ENCODE assay signal across 8 cellular contexts in genomic region chr21:15732290-15732995, GRCh38. TPM values are rescaled to one million over a fixed set of nuclear protein-coding genes. Genes with fewer than 3 reads are reported as not detected.
A peak's percentile ranks its signal among the peaks of the same experiment; 100 is the strongest.
DNase-seq lines count a peak whose midpoint lies in the region; ATAC-seq, FAIRE-seq and TF ChIP-seq lines count a peak whose summit lies in the region.

No MANE protein-coding gene starts in this region.

- H2AK5ac ChIP-seq in neuronal stem cell (ENCODE audit: low read depth, low read length), result no peak overlapping the region

- H2BK5ac ChIP-seq in neuronal stem cell (ENCODE audit: low read length), result no peak overlapping the region

- H3K79me1 ChIP-seq in neuronal stem cell (ENCODE audit: low read depth, low read length), result peaks cover 3% of the 10 kb centered on the region

- H3K9me3 ChIP-seq in spleen, result no peaks in the 10 kb centered on the region
- peaks cover 0 to 10% of the 10 kb centered on the region in 2 donors for H3K9me3 ChIP-seq in neuronal stem cell (replicated peaks in 1 of 2; ENCODE audit: control insufficient read depth in 2 of 2, insufficient read depth in 1 of 2, low read depth in 1 of 2, low read length in 2 of 2)

- ATAC-seq in GM21447 (IDR thresholded peaks at IDR 0.05; ENCODE audit: unreplicated experiment) (peak; percentile 59), left lobe of liver (no peak)

- no peak overlapping the region for H4K8ac ChIP-seq in neuronal stem cell (ENCODE audit: low read depth, low read length)

- no peak overlapping the region for H2BK15ac ChIP-seq in neuronal stem cell (ENCODE audit: low read length)

- DNase-seq in GM12865 (ENCODE audit: low read depth) (peak; percentile 81), HL-60 (ENCODE audit: low read depth in 1 of 2, low spot score in 1 of 2) (peak in 1 of 2 experiments; percentile 20), frontal cortex (ENCODE audit: low spot score in 2 of 2) (no peak), spleen (no peak), left lobe of liver (ENCODE audit: low spot score) (no peak), neuronal stem cell (ENCODE audit: low spot score) (no peak)

- H3K4me3 ChIP-seq in GM12865 (ENCODE audit: low read depth, low read length) (peak overlapping the region; percentile 70), HL-60 (replicated peaks; ENCODE audit: insufficient read depth, low read length) (peak overlapping the region; percentile 73), spleen (peak overlapping the region in 7 of 8 donors; percentile 76 to 90 (median 80)), neuronal stem cell (ENCODE audit: low read length in 2 of 2) (peak overlapping the region in 1 of 2 donors; percentile 70)

- no peak overlapping the region for H3K18ac ChIP-seq in neuronal stem cell (ENCODE audit: low read length)

- FAIRE-seq in TTC549 (lab: Jason Lieb, UNC), result peak; percentile 62
- peak; percentile 30 for FAIRE-seq in frontal cortex (lab: Jason Lieb, UNC)

- H3K4me1 ChIP-seq in spleen, result peaks cover 22 to 76% (median 64%) of the 10 kb centered on the region in 6 donors
- peaks cover 0 to 8% of the 10 kb centered on the region in 2 donors for H3K4me1 ChIP-seq in neuronal stem cell (ENCODE audit: control insufficient read depth in 2 of 2, insufficient read depth in 1 of 2, low read depth in 1 of 2, low read length in 2 of 2)

- no peak overlapping the region for H3K4ac ChIP-seq in neuronal stem cell (ENCODE audit: low read length)

- H3K27me3 ChIP-seq in HL-60 (ENCODE audit: insufficient read depth, poor library complexity, severe bottlenecking) (no peaks in the 10 kb centered on the region), spleen (replicated peaks in 1 of 7) (no peaks in the 10 kb centered on the region), neuronal stem cell (ENCODE audit: control insufficient read depth in 3 of 3, insufficient read depth in 3 of 3, low read depth in 1 of 3, low read length in 3 of 3) (peaks cover 0 to 19% (median 0%) of the 10 kb centered on the region in 3 experiments)

- H2BK12ac ChIP-seq in neuronal stem cell (ENCODE audit: low read length), result no peak overlapping the region

- H3K4me2 ChIP-seq in neuronal stem cell (ENCODE audit: insufficient read depth, low read length, poor library complexity, severe bottlenecking), result no peak overlapping the region

- TF ChIP-seq CTCF in GM12865 (IDR thresholded peaks at IDR 0.05; ENCODE audit: insufficient read depth, low read depth, low read length, missing control alignments) (no peak), HL-60 (IDR thresholded peaks at IDR 0.05; ENCODE audit: insufficient read depth, low read length) (no peak), spleen (IDR thresholded peaks at IDR 0.05 in 8 of 11, conservative IDR thresholded peaks at IDR 0.05 in 3 of 11) (no peak)

- H4K91ac ChIP-seq in neuronal stem cell (ENCODE audit: low read depth, low read length, poor library complexity), result no peak overlapping the region

- no peaks in the 10 kb centered on the region for H3K36me3 ChIP-seq in spleen
- no peaks in the 10 kb centered on the region for H3K36me3 ChIP-seq in neuronal stem cell (replicated peaks in 1 of 2; ENCODE audit: control insufficient read depth in 2 of 2, insufficient read depth in 2 of 2, low read length in 2 of 2)

- 3 to 6% (median 5%) methylated on average over 6 of the region's 6 CpGs for WGBS in spleen, 5 donors
- no CpG with 5 or more reads among the region's 6 CpGs for WGBS in neuronal stem cell (ENCODE audit: extremely low coverage in 2 of 2, insufficient read length in 2 of 2, insufficient replicate concordance in 1 of 2), 2 donors

- H2BK120ac ChIP-seq in neuronal stem cell (ENCODE audit: low read depth, low read length), result no peak overlapping the region

- H3K14ac ChIP-seq in neuronal stem cell (ENCODE audit: low read length), result no peak overlapping the region

- no peak overlapping the region for H2AFZ ChIP-seq in neuronal stem cell (ENCODE audit: low read length)

- intact Hi-C loops in spleen (cut with DNase I; ENCODE audit: low total_unique reads), result loop anchor here (10.0 kb wide), 1 partner anchor 92 kb away; no protein-coding TSS in a partner anchor

- H3K9ac ChIP-seq in neuronal stem cell (ENCODE audit: low read depth, low read length, poor library complexity), result no peak overlapping the region

- peak overlapping the region; percentile 72 for H3K27ac ChIP-seq in HL-60 (replicated peaks)
- H3K27ac ChIP-seq in spleen, result peak overlapping the region in 7 of 8 donors; percentile 38 to 98 (median 95)
- H3K27ac ChIP-seq in neuronal stem cell (replicated peaks; ENCODE audit: low read length), result no peak overlapping the region

- H3K23ac ChIP-seq in neuronal stem cell (ENCODE audit: low read depth, low read length, poor library complexity), result no peak overlapping the region

- no peak for TF ChIP-seq POLR2A in spleen (IDR thresholded peaks at IDR 0.05)

RNA-seq across cellular contexts. Expression of gene USP25, which starts 2.7 kb away (rescaled TPM):
- total RNA-seq in frontal cortex (94.2 TPM), spleen (10 to 100 TPM; 46.0 to 62.2 (median 59.0) TPM), left lobe of liver (17.2 TPM)
- polyA plus RNA-seq in spleen, result 1 to 10 TPM; 9.3 to 9.9 (median 9.4) TPM
- 11.9 TPM for polyA plus RNA-seq in neuronal stem cell (2013, experiment 1 of 2)
- 11.7 TPM for polyA plus RNA-seq in neuronal stem cell (2013, experiment 2 of 2)
